In genomic region chr15:48614051-48614450, GRCh38 we compare ENCODE assay signal across 29 cellular contexts.
"Had no signal": no experiment of that assay in that cellular context is flagged by ENCODE, and none has a peak within 500 bp of the region (broad histone marks: within the 10 kb centered on the region; RNA-seq: fewer than 3 reads in every experiment).

No MANE protein-coding gene starts in this region.

- H3K36me3 Mint-ChIP-seq: activated CD4-positive, alpha-beta memory T cell treated with anti-CD3 and anti-CD28 coated beads for 36 hours; activated naive CD4-positive, alpha-beta T cell treated with anti-CD3 and anti-CD28 coated beads, Interleukin-2, amount 50 U/mL, for 72 hours; T-cell had no signal

- H3K4me1 Mint-ChIP-seq: activated CD4-positive, alpha-beta T cell treated with anti-CD3 and anti-CD28 coated beads, Interleukin-2, amount 10 ng/mL, durations not matched to agents 7 days and 5 days; activated naive CD8-positive, alpha-beta T cell treated with anti-CD3 and anti-CD28 coated beads, Interleukin-2, amount 50 U/mL, for 24 hours; brain; T-cell had no signal

- H3K27ac Mint-ChIP-seq: activated CD4-positive, alpha-beta memory T cell treated with anti-CD3 and anti-CD28 coated beads for 36 hours; activated CD4-positive, alpha-beta T cell treated with anti-CD3 and anti-CD28 coated beads, Interleukin-2, amount 10 ng/mL, durations not matched to agents 7 days and 5 days; activated naive CD4-positive, alpha-beta T cell treated with anti-CD3 and anti-CD28 coated beads, Interleukin-2, amount 50 U/mL, for 72 hours; activated naive CD8-positive, alpha-beta T cell treated with anti-CD3 and anti-CD28 coated beads, Interleukin-2, amount 50 U/mL, for 24 hours; brain; T-cell had no signal

- DNase-seq: activated CD4-positive, alpha-beta memory T cell treated with anti-CD3 and anti-CD28 coated beads for 36 hours; activated CD4-positive, alpha-beta T cell treated with anti-CD3 and anti-CD28 coated beads, Interleukin-2, amount 10 ng/mL, durations not matched to agents 7 days and 5 days; activated CD4-positive, CD25-positive, alpha-beta regulatory T cell; activated CD8-positive, alpha-beta memory T cell treated with anti-CD3 and anti-CD28 coated beads for 24 hours; activated effector memory CD4-positive, alpha-beta T cell treated with anti-CD3 and anti-CD28 coated beads, Interleukin-2, amount 50 U/mL, for 16 hours; activated naive CD4-positive, alpha-beta T cell treated with Interleukin-2 at 50 U/mL for 16 hours; activated naive CD8-positive, alpha-beta T cell treated with anti-CD3 and anti-CD28 coated beads, Interleukin-2, amount 50 U/mL, for 24 hours; activated T-cell treated with anti-CD3 and anti-CD28 coated beads, Interleukin-2, amount 50 U/mL, for 4 hours; amygdala; Kasumi-1; KBM-7; NCI-H1092 treated with DMSO at 0.1 percent for 48 hours; NCI-H1417 treated with DMSO at 0.1 percent for 48 hours; NCI-H1694; NCI-H2029; NCI-H345; NCI-H510A; NCI-H526 treated with DMSO at 0.1 percent for 48 hours; NK-92 treated with Interleukin-12 subunit alpha and Interleukin-12 subunit beta, amount 100 ng/mL, for 24 hours; OCI-M1; RPMI8226; T-cell; T-helper 2 cell; T1000 had no signal

- H3K9me3 Mint-ChIP-seq: activated CD4-positive, alpha-beta memory T cell treated with anti-CD3 and anti-CD28 coated beads for 36 hours; activated CD4-positive, alpha-beta T cell treated with anti-CD3 and anti-CD28 coated beads, Interleukin-2, amount 10 ng/mL, durations not matched to agents 7 days and 5 days; activated naive CD4-positive, alpha-beta T cell treated with anti-CD3 and anti-CD28 coated beads, Interleukin-2, amount 50 U/mL, for 72 hours; activated naive CD8-positive, alpha-beta T cell treated with anti-CD3 and anti-CD28 coated beads, Interleukin-2, amount 50 U/mL, for 24 hours; activated T-cell treated with anti-CD3 and anti-CD28 coated beads, Interleukin-2, amount 50 U/mL, for 4 hours; brain; T-cell had no signal

- H3K36me3 ChIP-seq: cardiac muscle cell had no signal

- H3K27me3 Mint-ChIP-seq: activated CD4-positive, alpha-beta memory T cell treated with anti-CD3 and anti-CD28 coated beads for 36 hours; activated CD4-positive, alpha-beta T cell treated with anti-CD3 and anti-CD28 coated beads, Interleukin-2, amount 10 ng/mL, durations not matched to agents 7 days and 5 days; activated naive CD8-positive, alpha-beta T cell treated with anti-CD3 and anti-CD28 coated beads, Interleukin-2, amount 50 U/mL, for 24 hours; brain had no signal

- H3K4me3 ChIP-seq: cardiac muscle cell, SK-N-MC had no signal

- H3K27me3 ChIP-seq: cardiac muscle cell had no signal

- H3K4me3 Mint-ChIP-seq: activated CD4-positive, alpha-beta memory T cell treated with anti-CD3 and anti-CD28 coated beads for 36 hours; activated CD4-positive, alpha-beta T cell treated with anti-CD3 and anti-CD28 coated beads, Interleukin-2, amount 10 ng/mL, durations not matched to agents 7 days and 5 days; activated naive CD8-positive, alpha-beta T cell treated with anti-CD3 and anti-CD28 coated beads, Interleukin-2, amount 50 U/mL, for 24 hours; activated T-cell treated with anti-CD3 and anti-CD28 coated beads, Interleukin-2, amount 50 U/mL, for 4 hours; brain; T-cell had no signal

- H3K27ac ChIP-seq: cardiac muscle cell, SK-N-MC, VCaP had no signal
